In genomic region chr12:59316938-59317337, GRCh38 we compare ENCODE assay signal across 24 cellular contexts.
"Had no signal": no experiment of that assay in that cellular context is flagged by ENCODE, and none has a peak within 500 bp of the region (broad histone marks: within the 10 kb centered on the region; RNA-seq: fewer than 3 reads in every experiment).

No MANE protein-coding gene starts in this region.

- H3K4me1 Mint-ChIP-seq: stimulated activated effector memory CD8-positive, alpha-beta T cell treated with anti-CD3 and anti-CD28 coated beads, Interleukin-12 subunit alpha, Interleukin-12 subunit beta, amount 100 ng/mL, for 72 hours; stimulated activated memory B cell treated with anti-CD40 and anti-IgM and Interleukin-4, amounts not matched to agents 10 μg/mL and 1 μg/mL and 100 μg/mL, for 72 hours; stimulated activated naive B cell treated with anti-CD40 and anti-IgM and Interleukin-4, amounts not matched to agents 10 μg/mL and 1 μg/mL and 100 μg/mL, for 72 hours; stimulated activated naive CD8-positive, alpha-beta T cell treated with anti-CD3 and anti-CD28 coated beads, Interleukin-15, amount 100 ng/mL, for 72 hours had no signal

- H3K27me3 Mint-ChIP-seq: stimulated activated memory B cell treated with anti-CD40 and anti-IgM and Interleukin-4, amounts not matched to agents 10 μg/mL and 1 μg/mL and 100 μg/mL, for 72 hours; stimulated activated naive B cell treated with anti-CD40 and anti-IgM and Interleukin-4, amounts not matched to agents 10 μg/mL and 1 μg/mL and 100 μg/mL, for 72 hours; stimulated activated naive CD8-positive, alpha-beta T cell treated with anti-CD3 and anti-CD28 coated beads, Interleukin-15, amount 100 ng/mL, for 72 hours; stimulated activated naive CD8-positive, alpha-beta T cell treated with anti-CD3 and anti-CD28 coated beads, Interleukin-15, Interleukin-2, amounts not matched to agents 100 ng/mL and 50 ng/mL, for 24 hours; type B pancreatic cell had no signal

- ATAC-seq: stimulated activated effector memory CD8-positive, alpha-beta T cell treated with anti-CD3 and anti-CD28 coated beads, Interleukin-12 subunit alpha, Interleukin-12 subunit beta, amount 100 ng/mL, for 72 hours; stimulated activated memory B cell treated with anti-CD40 and anti-IgM and Interleukin-4, amounts not matched to agents 10 μg/mL and 1 μg/mL and 100 μg/mL, for 72 hours; stimulated activated naive B cell treated with anti-CD40 and anti-IgM and Interleukin-4, amounts not matched to agents 10 μg/mL and 1 μg/mL and 100 μg/mL, for 72 hours; stimulated activated naive CD8-positive, alpha-beta T cell treated with anti-CD3 and anti-CD28 coated beads, Interleukin-15, amount 100 ng/mL, for 72 hours; stimulated activated naive CD8-positive, alpha-beta T cell treated with anti-CD3 and anti-CD28 coated beads, Interleukin-15, Interleukin-2, amounts not matched to agents 100 U/mL and 50 U/mL, for 24 hours; upper lobe of right lung had no signal

- H3K36me3 Mint-ChIP-seq: stimulated activated effector memory CD8-positive, alpha-beta T cell treated with anti-CD3 and anti-CD28 coated beads, Interleukin-12 subunit alpha, Interleukin-12 subunit beta, amount 100 ng/mL, for 72 hours; stimulated activated memory B cell treated with anti-CD40 and anti-IgM and Interleukin-4, amounts not matched to agents 10 μg/mL and 1 μg/mL and 100 μg/mL, for 72 hours; stimulated activated naive B cell treated with anti-CD40 and anti-IgM and Interleukin-4, amounts not matched to agents 10 μg/mL and 1 μg/mL and 100 μg/mL, for 72 hours; type B pancreatic cell had no signal

- H3K27ac Mint-ChIP-seq: stimulated activated effector memory CD8-positive, alpha-beta T cell treated with anti-CD3 and anti-CD28 coated beads, Interleukin-12 subunit alpha, Interleukin-12 subunit beta, amount 100 ng/mL, for 72 hours; stimulated activated memory B cell treated with anti-CD40 and anti-IgM and Interleukin-4, amounts not matched to agents 10 μg/mL and 1 μg/mL and 100 μg/mL, for 72 hours; stimulated activated naive B cell treated with anti-CD40 and anti-IgM and Interleukin-4, amounts not matched to agents 10 μg/mL and 1 μg/mL and 100 μg/mL, for 72 hours; stimulated activated naive CD8-positive, alpha-beta T cell treated with anti-CD3 and anti-CD28 coated beads, Interleukin-15, amount 100 ng/mL, for 72 hours; stimulated activated naive CD8-positive, alpha-beta T cell treated with anti-CD3 and anti-CD28 coated beads, Interleukin-15, Interleukin-2, amounts not matched to agents 100 ng/mL and 50 ng/mL, for 24 hours; type B pancreatic cell had no signal

- H3K9me3 Mint-ChIP-seq: stimulated activated effector memory CD8-positive, alpha-beta T cell treated with anti-CD3 and anti-CD28 coated beads, Interleukin-12 subunit alpha, Interleukin-12 subunit beta, amount 100 ng/mL, for 72 hours; type B pancreatic cell had no signal

- H3K4me3 Mint-ChIP-seq: stimulated activated effector memory CD8-positive, alpha-beta T cell treated with anti-CD3 and anti-CD28 coated beads, Interleukin-12 subunit alpha, Interleukin-12 subunit beta, amount 100 ng/mL, for 72 hours; stimulated activated memory B cell treated with anti-CD40 and anti-IgM and Interleukin-4, amounts not matched to agents 10 μg/mL and 1 μg/mL and 100 μg/mL, for 72 hours; stimulated activated naive B cell treated with anti-CD40 and anti-IgM and Interleukin-4, amounts not matched to agents 10 μg/mL and 1 μg/mL and 100 μg/mL, for 72 hours; stimulated activated naive CD8-positive, alpha-beta T cell treated with anti-CD3 and anti-CD28 coated beads, Interleukin-15, amount 100 ng/mL, for 72 hours; stimulated activated naive CD8-positive, alpha-beta T cell treated with anti-CD3 and anti-CD28 coated beads, Interleukin-15, Interleukin-2, amounts not matched to agents 100 ng/mL and 50 ng/mL, for 24 hours; type B pancreatic cell had no signal

- DNase-seq: stimulated activated CD4-positive, alpha-beta T cell treated with anti-CD3 and anti-CD28 coated beads, Interleukin-2, amount 100 ng/mL, for 48 hours; stimulated activated CD4-positive, alpha-beta T cell treated with anti-CD3 and anti-CD28 coated beads, Interleukin-4, amount 100 ng/mL, for 1 hour; stimulated activated CD4-positive, alpha-beta T cell treated with anti-CD3 and anti-CD28 coated beads, Interleukin-4, amount 100 ng/mL, for 24 hours; stimulated activated CD4-positive, alpha-beta T cell treated with anti-CD3 and anti-CD28 coated beads, Interleukin-4, amount 100 ng/mL, for 4 hours; stimulated activated CD8-positive, alpha-beta memory T cell treated with anti-CD3 and anti-CD28 coated beads, Interleukin-4, amount 100 ng/mL, for 48 hours; stimulated activated naive B cell treated with anti-CD40 and anti-IgM and Interleukin-4, amounts not matched to agents 10 μg/mL and 1 μg/mL and 100 μg/mL, for 72 hours; stimulated activated naive CD4-positive, alpha-beta T cell; stimulated activated naive CD4-positive, alpha-beta T cell treated with Interleukin-2 at 50 U/mL for 16 hours; stimulated activated naive CD8-positive, alpha-beta T cell treated with anti-CD3 and anti-CD28 coated beads, Interleukin-15, amount 100 ng/mL, for 72 hours; stimulated activated naive CD8-positive, alpha-beta T cell treated with anti-CD3 and anti-CD28 coated beads, Interleukin-15, Interleukin-2, amounts not matched to agents 100 U/mL and 50 U/mL, for 24 hours; stomach; substantia nigra; testis; thyroid gland; tibial artery; transverse colon; trophoblast cell; upper lobe of left lung; upper lobe of right lung; uterus had no signal
